ENCODE assay signal across 25 cellular contexts in genomic region chr3:64550745-64551144, GRCh38.
"Had no signal": no experiment of that assay in that cellular context is flagged by ENCODE, and none has a peak within 500 bp of the region (broad histone marks: within the 10 kb centered on the region; RNA-seq: fewer than 3 reads in every experiment).

No MANE protein-coding gene starts in this region.

- H3K9me3 ChIP-seq: esophagus squamous epithelium, mucosa of descending colon, neutrophil, right atrium auricular region, stomach, thoracic aorta, tibial nerve, upper lobe of right lung, uterus had no signal

- H3K4me3 ChIP-seq: coronary artery, esophagus squamous epithelium, lung, mucosa of descending colon, right atrium auricular region, stomach, thoracic aorta, tibial nerve, upper lobe of right lung, uterus had no signal

- H3K9ac ChIP-seq: parathyroid adenoma had no signal

- H3K4me1 ChIP-seq: parathyroid adenoma had no signal

- H3K27ac ChIP-seq: neutrophil, parathyroid adenoma, right atrium auricular region, upper lobe of right lung had no signal

- DNase-seq: dermis blood vessel endothelial cell; effector memory CD4-positive, alpha-beta T cell; esophagus squamous epithelium; foreskin melanocyte; hypothalamus; immature natural killer cell; islet precursor cell; mucosa of descending colon; naive thymus-derived CD4-positive, alpha-beta T cell; stimulated activated CD4-positive, alpha-beta T cell treated with anti-CD3 and anti-CD28 coated beads, Interleukin-2, amount 100 ng/mL, for 24 hours; stimulated activated CD4-positive, alpha-beta T cell treated with anti-CD3 and anti-CD28 coated beads, Interleukin-4, amount 100 ng/mL, for 24 hours; stimulated activated naive CD4-positive, alpha-beta T cell treated with Interleukin-2 at 50 U/mL for 16 hours; stomach; substantia nigra; upper lobe of right lung; uterus had no signal

- H3K36me3 ChIP-seq: esophagus squamous epithelium, neutrophil, uterus had no signal

- H2AFZ ChIP-seq: parathyroid adenoma had no signal

- ATAC-seq: mucosa of descending colon; naive thymus-derived CD4-positive, alpha-beta T cell; sciatic nerve; stimulated activated effector memory CD8-positive, alpha-beta T cell treated with anti-CD3 and anti-CD28 coated beads, Interleukin-12 subunit alpha, Interleukin-12 subunit beta, amount 100 ng/mL, for 72 hours; upper lobe of right lung had no signal

- H3K27me3 ChIP-seq: neutrophil, right atrium auricular region, stomach, tibial nerve, upper lobe of right lung, uterus had no signal
